9 cellular contexts compared by ENCODE assay signal in the genomic region with DNA sequence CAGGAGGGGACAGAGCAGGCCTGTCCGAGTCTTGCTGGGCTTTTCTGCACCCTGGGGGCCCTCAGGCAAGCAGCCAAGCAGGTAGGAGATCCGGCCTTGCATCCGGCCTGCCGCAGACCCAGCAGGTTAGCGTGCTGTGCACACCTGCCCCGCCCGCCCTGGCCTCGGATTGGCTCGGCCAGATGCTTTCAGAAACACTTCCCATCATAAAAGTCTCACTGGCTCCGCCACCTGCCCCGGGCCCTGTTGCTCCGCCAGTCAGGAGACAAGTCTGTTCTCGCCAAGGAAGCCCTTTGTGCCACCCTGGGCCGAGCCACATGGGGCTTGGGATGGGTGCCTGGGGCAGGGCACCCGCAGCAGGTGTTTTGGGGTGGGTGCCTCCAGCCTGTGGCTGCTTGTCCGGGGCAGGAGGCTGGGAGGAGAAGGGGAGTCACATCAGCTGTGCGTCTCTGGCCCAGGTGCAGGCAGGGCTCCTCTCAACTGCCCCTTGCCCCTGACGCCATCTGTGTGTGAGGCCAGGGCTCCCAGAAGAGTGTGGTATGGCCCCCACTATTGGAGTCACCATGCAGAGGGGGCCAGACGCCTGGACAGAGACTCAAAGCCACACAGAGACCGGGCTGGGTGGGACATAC.
A peak's percentile ranks its signal among the peaks of the same experiment; 100 is the strongest.
DNase-seq lines count a peak whose midpoint lies in the region; ATAC-seq and TF ChIP-seq lines count a peak whose summit lies in the region.
"Had no signal": no experiment of that assay in that cellular context is flagged by ENCODE, and none has a peak within 500 bp of the region (broad histone marks: within the 10 kb centered on the region; RNA-seq: fewer than 3 reads in every experiment).

No MANE protein-coding gene starts in this region.

- peaks cover under 1% of the 10 kb centered on the region; the same call in 1 of the 2 replicates for H3K4me1 ChIP-seq in PC-3 (ENCODE audit: insufficient read depth, low read length)
- H3K4me1 ChIP-seq in left ventricle myocardium inferior: peaks cover 20% of the 10 kb centered on the region
- H3K4me1 ChIP-seq in transverse colon: peaks cover 0 to 15% (median 10%) of the 10 kb centered on the region in 4 donors
- peaks cover 23% of the 10 kb centered on the region for H3K4me1 ChIP-seq in osteoblast (ENCODE audit: insufficient read depth, low read length)

- H4K20me1 ChIP-seq in PC-3 (ENCODE audit: low read length) (no peaks in the 10 kb centered on the region), osteoblast (ENCODE audit: insufficient read depth, low read length) (peaks cover 35% of the 10 kb centered on the region)

- H3K27ac ChIP-seq in PC-3 (ENCODE audit: low read length): no peak overlapping the region
- H3K27ac ChIP-seq in left ventricle myocardium inferior (replicated peaks): no peak overlapping the region
- peak overlapping the region in 2 of 4 donors; percentile 34 to 58 for H3K27ac ChIP-seq in transverse colon
- H3K27ac ChIP-seq in osteoblast (ENCODE audit: low read depth, low read length): no peak overlapping the region

- H3K36me3 ChIP-seq in PC-3 (ENCODE audit: low read depth, low read length) (no peaks in the 10 kb centered on the region), left ventricle myocardium inferior (no peaks in the 10 kb centered on the region), transverse colon (no peaks in the 10 kb centered on the region), osteoblast (ENCODE audit: insufficient read depth, low read length) (no peaks in the 10 kb centered on the region)

- no peaks in the 10 kb centered on the region for H3K9me3 ChIP-seq in PC-3 (ENCODE audit: low read length)
- no peaks in the 10 kb centered on the region for H3K9me3 ChIP-seq in left ventricle myocardium inferior (replicated peaks)
- H3K9me3 ChIP-seq in transverse colon: no peaks in the 10 kb centered on the region
- H3K9me3 ChIP-seq in osteoblast (ENCODE audit: low read depth, low read length): no peaks in the 10 kb centered on the region

- no peaks in the 10 kb centered on the region for H3F3A ChIP-seq in PC-3 (ENCODE audit: low read length, unreplicated experiment)

- H3K9me2 ChIP-seq in PC-3 (replicated peaks; ENCODE audit: low read length): no peaks in the 10 kb centered on the region

- BruUV-seq in PC-3 (replicated peaks; lab: Mats Ljungman, UMichigan): no TSS peak

- no peak overlapping the region for H2AFZ ChIP-seq in PC-3 (ENCODE audit: low read length)
- H2AFZ ChIP-seq in osteoblast (ENCODE audit: low read length): no peak overlapping the region

- in situ Hi-C loops in transverse colon (cut with MboI; ENCODE audit: low pct_ligation_motif_present in 1 of 4, low pct_unique_long_range_greater_than_20kb in 1 of 4, low sequenced_read_pairs in 3 of 4): no loop called here

- 63% methylated on average over 13 of the region's 20 CpGs; no CpG with 5 or more reads in 1 of the 2 donors for WGBS in transverse colon (ENCODE audit: low coverage in 1 of 2), 2 donors

- CTCF ChIA-PET in PC-3 (lab: Charles Lee): no interaction called here

- TF ChIP-seq CTCF in PC-3 (conservative IDR thresholded peaks at IDR 0.05; ENCODE audit: low read depth, low read length) (no peak), left ventricle myocardium inferior (IDR thresholded peaks at IDR 0.05; ENCODE audit: borderline replicate concordance) (no peak), transverse colon (IDR thresholded peaks at IDR 0.05) (no peak), osteoblast (IDR thresholded peaks at IDR 0.05; ENCODE audit: extremely low read depth, low read depth, low read length) (no peak)

- no peak overlapping the region for H3K4me2 ChIP-seq in PC-3 (ENCODE audit: low read length)
- no peak overlapping the region for H3K4me2 ChIP-seq in osteoblast (ENCODE audit: insufficient read depth, low read length)

- TF ChIP-seq POLR2A in transverse colon (IDR thresholded peaks at IDR 0.05): no peak

- ATAC-seq in PC-3: no peak
- no peak for ATAC-seq in HG02981 (IDR thresholded peaks at IDR 0.05; ENCODE audit: unreplicated experiment)

- TF ChIP-seq EP300 in transverse colon (IDR thresholded peaks at IDR 0.05; ENCODE audit: low read depth): no peak

- POLR2A ChIA-PET in PC-3 (lab: Charles Lee; ENCODE audit: unreplicated experiment): no interaction called here

- no peak overlapping the region for H3K9ac ChIP-seq in PC-3 (ENCODE audit: low read length)

- peak; percentile 63 for DNase-seq in NCI-H128 (lab: John Stamatoyannopoulos, UW; ENCODE audit: unreplicated experiment)
- peak; percentile 19 for DNase-seq in PC-3
- peak; percentile 6 for DNase-seq in left ventricle myocardium inferior
- DNase-seq in transverse colon: peak; percentile 72
- DNase-seq in osteoblast (ENCODE audit: insufficient read length, low spot score, missing footprints): no peak
- DNase-seq in stimulated activated CD4-positive, alpha-beta T cell treated with anti-CD3 and anti-CD28 coated beads, Interleukin-1b, Interleukin-23, amount 100 ng/mL, for 48 hours: no peak
- DNase-seq: MM.1S, T-helper 1 cell had no signal

- H3K4me3 ChIP-seq in PC-3 (ENCODE audit: low read length) (no peak overlapping the region), left ventricle myocardium inferior (no peak overlapping the region), transverse colon (no peak overlapping the region), osteoblast (ENCODE audit: insufficient read depth, low read length) (no peak overlapping the region)

- H3K27me3 ChIP-seq in PC-3 (ENCODE audit: low read length) (no peaks in the 10 kb centered on the region), left ventricle myocardium inferior (ENCODE audit: low read depth) (no peaks in the 10 kb centered on the region), transverse colon (no peaks in the 10 kb centered on the region), osteoblast (ENCODE audit: insufficient read depth, low read length) (no peaks in the 10 kb centered on the region)

- H3K79me2 ChIP-seq in PC-3 (ENCODE audit: low read length): no peaks in the 10 kb centered on the region
- peaks cover 19% of the 10 kb centered on the region for H3K79me2 ChIP-seq in osteoblast (ENCODE audit: insufficient read depth, low read length)

- intact Hi-C loops in PC-3 (cut with micrococcal nuclease): no loop called here
- intact Hi-C loops in left ventricle myocardium inferior (cut with micrococcal nuclease): no loop called here
- intact Hi-C loops in transverse colon (cut with DNase I; ENCODE audit: low total_unique reads): no loop called here

Comparison
In these comparisons a context has a peak if more than half of its experiments do, and no peak if none do; other contexts are left out.
1. DNase-seq: peak in NCI-H128 (single experiment), PC-3 (single experiment), left ventricle myocardium inferior (single experiment) and transverse colon (single experiment); none in osteoblast (single experiment) and stimulated activated CD4-positive, alpha-beta T cell treated with anti-CD3 and anti-CD28 coated beads, Interleukin-1b, Interleukin-23, amount 100 ng/mL, for 48 hours (single experiment).